In genomic region chr18:13339653-13340052, GRCh38 we compare ENCODE assay signal across 26 cellular contexts.
DNase-seq lines count a peak whose midpoint lies in the region; ATAC-seq, FAIRE-seq and TF ChIP-seq lines count a peak whose summit lies in the region.
"Had no signal": no experiment of that assay in that cellular context is flagged by ENCODE, and none has a peak within 500 bp of the region (broad histone marks: within the 10 kb centered on the region; RNA-seq: fewer than 3 reads in every experiment).

No MANE protein-coding gene starts in this region.

- TF ChIP-seq EP300 in HepG2 (IDR thresholded peaks at IDR 0.05; ENCODE audit: low read depth in 2 of 2, low read length in 2 of 2) (no peak), HepG2 (CRISPR knock-in tag; IDR thresholded peaks at IDR 0.05; ENCODE audit: borderline replicate concordance) (no peak)

- H3K4me1 ChIP-seq in HepG2 (ENCODE audit: insufficient read depth, low read length): peaks cover 42% of the 10 kb centered on the region
- H3K4me1 ChIP-seq in right lobe of liver: peaks cover 0 to 14% (median 3%) of the 10 kb centered on the region in 4 donors
- H3K4me1 ChIP-seq: BE2C had no signal

- TF ChIP-seq POLR2A in HepG2 (IDR thresholded peaks at IDR 0.05; ENCODE audit: insufficient read depth in 1 of 2, low read depth in 2 of 2, low read length in 2 of 2) (no peak), right lobe of liver (IDR thresholded peaks at IDR 0.05) (no peak)

- H3K4me3 ChIP-seq in HepG2 (replicated peaks in 1 of 3; ENCODE audit: insufficient read depth in 1 of 3, low read depth in 2 of 3, low read length in 3 of 3): no peak overlapping the region
- peak overlapping the region in 2 of 3 donors; percentile 47 to 48 for H3K4me3 ChIP-seq in right lobe of liver
- H3K4me3 ChIP-seq: BLaER1, GM12878 had no signal

- H3K9me3 ChIP-seq in KOPT-K1 (ENCODE audit: insufficient read depth, low read length, poor library complexity, severe bottlenecking): peaks cover 40% of the 10 kb centered on the region
- H3K9me3 ChIP-seq in HepG2 (ENCODE audit: low read length): peaks cover 13% of the 10 kb centered on the region
- H3K9me3 ChIP-seq in right lobe of liver: no peaks in the 10 kb centered on the region
- H3K9me3 ChIP-seq: BE2C had no signal

- CTCF ChIA-PET in HepG2 (lab: Yijun Ruan, JAX; ENCODE audit: low intra/inter-chr PET ratio, low total read pairs): no interaction called here

- DNase-seq in HepG2 (ENCODE audit: low spot score) (no peak), right lobe of liver (no peak), Kasumi-1 (lab: John Stamatoyannopoulos, UW) (no peak), OCI-M1 (lab: John Stamatoyannopoulos, UW) (no peak), H4 (ENCODE audit: low spot score) (no peak)
- DNase-seq: 8988T; ACHN; BE2C; C1 segment of cervical spinal cord; CD4-positive, alpha-beta memory T cell; CD4-positive, CD25-positive, alpha-beta regulatory T cell; CD8-positive, alpha-beta memory T cell; COR-L47; DMS 273 treated with DMSO at 0.1 percent for 48 hours; DMS153; DMS53; DMS79; DND-41; EL; GDM1 had no signal

- intact Hi-C loops in HepG2 (cut with micrococcal nuclease; ENCODE audit: unreplicated experiment): loop anchor here (5.0 to 10.0 kb wide), 3 partner anchors 133 to 375 kb away; no protein-coding TSS in a partner anchor
- intact Hi-C loops in right lobe of liver (cut with DNase I): no loop called here

- H3K79me2 ChIP-seq in HepG2 (ENCODE audit: insufficient read depth, low read length): peaks cover 8% of the 10 kb centered on the region

- ATAC-seq in HepG2 (no peak), right lobe of liver (no peak)
- ATAC-seq: GM12878 had no signal

- H3K27me3 ChIP-seq in HepG2 (ENCODE audit: control insufficient read depth in 1 of 2, insufficient read depth in 2 of 2, low read length in 2 of 2) (no peaks in the 10 kb centered on the region), right lobe of liver (no peaks in the 10 kb centered on the region)
- H3K27me3 ChIP-seq: BE2C, BLaER1 had no signal

- no peak overlapping the region for H2AFZ ChIP-seq in HepG2 (ENCODE audit: low read length)

- no TSS peak for BruUV-seq in HepG2 (replicated peaks; lab: Mats Ljungman, UMichigan)

- no peak overlapping the region for H3K9ac ChIP-seq in HepG2 (ENCODE audit: insufficient read depth, low read depth, low read length)
- H3K9ac ChIP-seq: BLaER1 had no signal

- POLR2A ChIA-PET in HepG2 (lab: Yijun Ruan, JAX): no interaction called here

- FAIRE-seq in HepG2 (lab: Jason Lieb, UNC): no peak
- FAIRE-seq: A204.1, GM12878, GM12892, GM18507 had no signal

- TF ChIP-seq CTCF in HepG2 (CRISPR knock-in tag; IDR thresholded peaks at IDR 0.05) (no peak), right lobe of liver (IDR thresholded peaks at IDR 0.05) (no peak)

- H3K4me2 ChIP-seq in HepG2 (ENCODE audit: low read depth, low read length): peak overlapping the region; percentile 85; the same call in 1 of the 2 replicates
- H3K4me2 ChIP-seq: BLaER1 had no signal

- no peak for TF ChIP-seq RAD21 in HepG2 (CRISPR knock-in tag; IDR thresholded peaks at IDR 0.05)

- 90% methylated on average over 1 of the region's 1 CpG for WGBS in HepG2 (ENCODE audit: low lambda C conversion rate)
- 14% methylated on average over 1 of the region's 1 CpG for WGBS in right lobe of liver (ENCODE audit: insufficient coverage, low coverage, low lambda C conversion rate, missing lambda C conversion rate)

- H4K20me1 ChIP-seq in HepG2 (ENCODE audit: insufficient read depth, low read length): no peaks in the 10 kb centered on the region

- in situ Hi-C loops in HepG2 (cut with HindIII; ENCODE audit: extremely low pct_ligation_motif_present, low pct_unique_long_range_greater_than_20kb): no loop called here

- peak overlapping the region; percentile 0 for H3K27ac ChIP-seq in KOPT-K1 (ENCODE audit: low read depth, low read length, poor library complexity, severe bottlenecking)
- H3K27ac ChIP-seq in HepG2 (ENCODE audit: extremely low read length, insufficient read depth, low read length): peak overlapping the region; percentile 83
- peak overlapping the region in 2 of 3 donors; percentile 75 to 83 for H3K27ac ChIP-seq in right lobe of liver
- H3K27ac ChIP-seq: BLaER1 had no signal

- H3K36me3 ChIP-seq in KOPT-K1 (ENCODE audit: insufficient read depth, low read length) (0 out of 2 replicates have a peak, but pooled peaks cover 5% of the 10 kb centered on the region), HepG2 (replicated peaks in 1 of 2; ENCODE audit: control insufficient read depth in 1 of 2, insufficient read depth in 2 of 2, low read length in 2 of 2) (no peaks in the 10 kb centered on the region), right lobe of liver (no peaks in the 10 kb centered on the region)
- H3K36me3 ChIP-seq: BE2C had no signal

TF ChIP-seq in HepG2, 621 proteins besides CTCF, POLR2A, EP300 and RAD21:
- TF ChIP-seq CEBPB (IDR thresholded peaks at IDR 0.05; ENCODE audit: borderline replicate concordance, low read depth, low read length): peak; percentile 70; the same call in 1 of the 2 replicates
- TF ChIP-seq CEBPG (CRISPR knock-in tag; IDR thresholded peaks at IDR 0.05): 0 out of 2 replicates have a peak, but pooled peaks have one; percentile 5
- TF ChIP-seq ZEB1 (IDR thresholded peaks at IDR 0.05; ENCODE audit: insufficient replicate concordance, low read depth): no peak
- TF ChIP-seq GZF1 (CRISPR knock-in tag; IDR thresholded peaks at IDR 0.05): no peak
- TF ChIP-seq ZNF432 (CRISPR knock-in tag; IDR thresholded peaks at IDR 0.05; ENCODE audit: borderline replicate concordance): no peak
- no peak for TF ChIP-seq ZFP1 (CRISPR knock-in tag; IDR thresholded peaks at IDR 0.05)

Comparison
In these comparisons a context has a peak if more than half of its experiments do, and no peak if none do; other contexts are left out.
1. H3K4me3 ChIP-seq: peak in right lobe of liver (2 of 3); none in HepG2 (0 of 3).
2. H3K27ac ChIP-seq: peak in every context shown above with its lines; median percentile 83 in HepG2; 79 in right lobe of liver; 0 in KOPT-K1.